Comparison of ENCODE assay signal across 21 cellular contexts in the genomic region with DNA sequence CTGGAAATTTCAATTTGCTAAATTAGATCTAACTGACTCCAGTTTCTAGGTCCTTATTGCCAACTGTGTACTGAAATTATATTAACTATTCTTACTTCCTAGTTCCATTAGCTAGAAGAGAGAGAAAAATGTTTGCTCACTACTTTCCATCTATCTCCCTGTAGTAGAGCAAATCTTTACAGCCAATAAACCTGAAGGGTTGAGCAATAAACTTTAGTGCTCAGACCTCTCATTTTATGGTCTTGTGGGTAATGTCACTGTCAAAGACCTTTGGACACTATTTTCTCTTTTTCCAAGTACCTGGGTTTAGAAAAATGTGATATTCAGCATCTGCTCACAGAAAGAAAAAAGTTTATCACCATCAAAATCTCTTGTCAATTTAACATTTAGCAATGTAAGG.
DNase-seq lines count a peak whose midpoint lies in the region; ATAC-seq, FAIRE-seq and TF ChIP-seq lines count a peak whose summit lies in the region.
"Had no signal": no experiment of that assay in that cellular context is flagged by ENCODE, and none has a peak within 500 bp of the region (broad histone marks: within the 10 kb centered on the region; RNA-seq: fewer than 3 reads in every experiment).

No MANE protein-coding gene starts in this region.

- intact Hi-C loops in pancreas (cut with DNase I) = no loop called here

- H3K9me3 ChIP-seq in hepatocyte (ENCODE audit: low read depth) (no peaks in the 10 kb centered on the region), pancreas (no peaks in the 10 kb centered on the region)
- H3K9me3 ChIP-seq: A549, Caco-2 had no signal

- no peaks in the 10 kb centered on the region for H4K20me1 ChIP-seq in hepatocyte (ENCODE audit: insufficient read depth, poor library complexity, severe bottlenecking)

- TF ChIP-seq CTCF in hepatocyte (IDR thresholded peaks at IDR 0.05; ENCODE audit: poor library complexity) (no peak), pancreas (IDR thresholded peaks at IDR 0.05) (no peak)

- no peaks in the 10 kb centered on the region for H3K9me2 ChIP-seq in hepatocyte (replicated peaks; ENCODE audit: insufficient read depth)

- H3K4me3 ChIP-seq in hepatocyte = no peak overlapping the region
- H3K4me3 ChIP-seq in pancreas = no peak overlapping the region
- H3K4me3 ChIP-seq: A549, GM12878, GM23248 had no signal

- no peak overlapping the region for H3K4me2 ChIP-seq in hepatocyte
- H3K4me2 ChIP-seq: A549 had no signal

- peak overlapping the region; percentile 70 for H3K27ac ChIP-seq in hepatocyte
- H3K27ac ChIP-seq in pancreas = no peak overlapping the region
- H3K27ac ChIP-seq: A549, GM23248 had no signal

- H2AFZ ChIP-seq in hepatocyte = no peak overlapping the region
- H2AFZ ChIP-seq: GM23248 had no signal

- no peaks in the 10 kb centered on the region for H3K4me1 ChIP-seq in hepatocyte (ENCODE audit: insufficient read depth)
- H3K4me1 ChIP-seq in pancreas = no peaks in the 10 kb centered on the region
- H3K4me1 ChIP-seq: A549 had no signal

- TF ChIP-seq POLR2A in erythroblast (IDR thresholded peaks at IDR 0.05; ENCODE audit: low read length) = no peak

- DNase-seq in LoVo (ENCODE audit: low spot score) = peak; percentile 29
- peak; percentile 13 for DNase-seq in hepatocyte (ENCODE audit: low spot score)
- DNase-seq in pancreas = no peak
- DNase-seq in SKM-1 treated with dmso at 0.1 percent for 144 hours (lab: John Stamatoyannopoulos, UW; ENCODE audit: unreplicated experiment) = no peak
- DNase-seq in erythroblast (lab: John Stamatoyannopoulos, UW) = no peak
- no peak for DNase-seq in OCI-M2 (lab: John Stamatoyannopoulos, UW; ENCODE audit: unreplicated experiment)
- DNase-seq: 8988T; C1 segment of cervical spinal cord; CD4-positive, CD25-positive, alpha-beta regulatory T cell; CD8-positive, alpha-beta T cell; DMS153; EL; GDM1; GM23248; H7; HCEC 1CT had no signal

- ATAC-seq in pancreas = no peak
- ATAC-seq: A549; CD8-positive, alpha-beta T cell; GM12878 had no signal

- H3K79me2 ChIP-seq in hepatocyte = no peaks in the 10 kb centered on the region

- no peaks in the 10 kb centered on the region for H3K36me3 ChIP-seq in hepatocyte (replicated peaks; ENCODE audit: insufficient read depth, low read depth)
- no peaks in the 10 kb centered on the region for H3K36me3 ChIP-seq in pancreas

- FAIRE-seq in pancreas (lab: Jason Lieb, UNC) = peak; percentile 92
- FAIRE-seq: GM12878, GM19239, H1 had no signal

- H3K27me3 ChIP-seq in hepatocyte = no peaks in the 10 kb centered on the region
- peaks cover 0 to 15% (median 0%) of the 10 kb centered on the region in 4 donors for H3K27me3 ChIP-seq in pancreas

Comparison
In these comparisons a context has a peak if more than half of its experiments do, and no peak if none do; other contexts are left out.
1. DNase-seq: peak in LoVo (single experiment) and hepatocyte (single experiment); none in pancreas (0 of 6), SKM-1 treated with dmso at 0.1 percent for 144 hours (single experiment), erythroblast (0 of 2) and OCI-M2 (single experiment).